Comparison of ENCODE assay signal across 36 cellular contexts in the genomic region with DNA sequence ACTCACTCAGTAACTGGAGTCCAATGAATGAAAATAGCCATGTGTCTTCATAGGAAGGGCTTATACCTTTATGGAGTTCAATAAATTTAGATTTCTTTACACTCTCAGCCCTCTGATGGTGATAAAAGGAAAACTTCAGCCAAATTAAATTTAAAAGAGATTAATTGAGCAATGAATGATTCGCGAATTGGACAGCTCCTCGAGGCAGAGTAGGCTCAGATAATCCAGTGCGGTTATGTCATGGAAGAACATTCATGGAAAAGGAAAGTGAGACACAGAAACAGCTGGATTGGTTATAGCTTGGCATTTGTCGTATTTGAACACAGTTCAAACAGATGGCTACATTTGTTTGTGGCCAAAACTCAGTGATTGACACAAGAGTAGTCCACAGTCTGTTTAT. TPM values are rescaled to one million over a fixed set of nuclear protein-coding genes. Genes with fewer than 3 reads are reported as not detected.
"Had no signal": no experiment of that assay in that cellular context is flagged by ENCODE, and none has a peak within 500 bp of the region (broad histone marks: within the 10 kb centered on the region; RNA-seq: fewer than 3 reads in every experiment).

No MANE protein-coding gene starts in this region.

- H3K27ac Mint-ChIP-seq: activated CD4-positive, alpha-beta T cell treated with anti-CD3 and anti-CD28 coated beads, Interleukin-2, amount 10 ng/mL, durations not matched to agents 24 days and 14 days; activated CD8-positive, alpha-beta T cell treated with anti-CD3 and anti-CD28 coated beads for 36 hours; activated naive CD8-positive, alpha-beta T cell treated with anti-CD3 and anti-CD28 coated beads for 36 hours; activated T-cell treated with anti-CD3 and anti-CD28 coated beads, Interleukin-2, amount 50 U/mL, for 72 hours; activated T-helper 17 cell treated with anti-CD3 and anti-CD28 coated beads, Interleukin-2, amount 50 U/mL, for 72 hours had no signal

- ATAC-seq: activated CD8-positive, alpha-beta T cell treated with anti-CD3 and anti-CD28 coated beads for 36 hours; activated T-cell treated with anti-CD3 and anti-CD28 coated beads, Interleukin-2, amount 50 U/mL, for 72 hours; activated T-helper 17 cell treated with anti-CD3 and anti-CD28 coated beads, Interleukin-2, amount 50 U/mL, for 72 hours; Right ventricle myocardium inferior had no signal

- DNase-seq: activated CD4-positive, alpha-beta T cell treated with anti-CD3 and anti-CD28 coated beads, Interleukin-2, amount 10 ng/mL, durations not matched to agents 24 days and 14 days; activated CD4-positive, alpha-beta T cell treated with anti-CD3 and anti-CD28 coated beads, Interleukin-2, amount 50 U/mL, for 4 hours; activated CD8-positive, alpha-beta T cell treated with anti-CD3 and anti-CD28 coated beads for 36 hours; activated effector memory CD4-positive, alpha-beta T cell treated with anti-CD3 and anti-CD28 coated beads, Interleukin-2, amount 50 U/mL, for 16 hours; activated naive CD4-positive, alpha-beta T cell; activated naive CD4-positive, alpha-beta T cell treated with anti-CD3 and anti-CD28 coated beads, Interleukin-2, amount 50 U/mL, for 16 hours; activated naive CD8-positive, alpha-beta T cell treated with anti-CD3 and anti-CD28 coated beads for 36 hours; activated T-cell treated with anti-CD3 and anti-CD28 coated beads, Interleukin-2, amount 50 U/mL, for 1 hour; activated T-cell treated with anti-CD3 and anti-CD28 coated beads, Interleukin-2, amount 50 U/mL, for 72 hours; amniotic stem cell; aorta; brain microvascular endothelial cell; Kasumi-1; KG1; NCI-H1092 treated with DMSO at 0.1 percent for 48 hours; NCI-H1417; NCI-H146; NCI-H187; NCI-H2029 treated with DMSO at 0.1 percent for 48 hours; NCI-H2107; NCI-H2171; NCI-H510A; NCI-H526; NCI-H748 treated with DMSO at 0.1 percent for 48 hours; NK-92 treated with Interleukin-12 subunit alpha and Interleukin-12 subunit beta, amount 100 ng/mL, for 24 hours; PC-9; SIG-M5 had no signal

- H3K4me3 Mint-ChIP-seq: activated CD4-positive, alpha-beta T cell treated with anti-CD3 and anti-CD28 coated beads, Interleukin-2, amount 10 ng/mL, durations not matched to agents 24 days and 14 days; activated CD8-positive, alpha-beta T cell treated with anti-CD3 and anti-CD28 coated beads for 36 hours; activated naive CD8-positive, alpha-beta T cell treated with anti-CD3 and anti-CD28 coated beads for 36 hours; activated T-cell treated with anti-CD3 and anti-CD28 coated beads, Interleukin-2, amount 50 U/mL, for 72 hours; activated T-helper 17 cell treated with anti-CD3 and anti-CD28 coated beads, Interleukin-2, amount 50 U/mL, for 72 hours had no signal

- H3K36me3 ChIP-seq: brain microvascular endothelial cell had no signal

- H3K27ac ChIP-seq: brain microvascular endothelial cell, PC-9, RWPE1 had no signal

- H2AFZ ChIP-seq: PC-9 had no signal

- H3K4me3 ChIP-seq: PC-9 had no signal

- H3K36me3 Mint-ChIP-seq: activated naive CD8-positive, alpha-beta T cell treated with anti-CD3 and anti-CD28 coated beads for 36 hours had no signal

- H3K4me1 Mint-ChIP-seq: activated CD4-positive, alpha-beta T cell treated with anti-CD3 and anti-CD28 coated beads, Interleukin-2, amount 10 ng/mL, durations not matched to agents 24 days and 14 days; activated naive CD8-positive, alpha-beta T cell treated with anti-CD3 and anti-CD28 coated beads for 36 hours; activated T-helper 17 cell treated with anti-CD3 and anti-CD28 coated beads, Interleukin-2, amount 50 U/mL, for 72 hours had no signal

- H3K27me3 Mint-ChIP-seq: activated CD4-positive, alpha-beta T cell treated with anti-CD3 and anti-CD28 coated beads, Interleukin-2, amount 10 ng/mL, durations not matched to agents 24 days and 14 days; activated CD8-positive, alpha-beta T cell treated with anti-CD3 and anti-CD28 coated beads for 36 hours; activated naive CD8-positive, alpha-beta T cell treated with anti-CD3 and anti-CD28 coated beads for 36 hours; activated T-helper 17 cell treated with anti-CD3 and anti-CD28 coated beads, Interleukin-2, amount 50 U/mL, for 72 hours had no signal

- H3K27me3 ChIP-seq: brain microvascular endothelial cell had no signal

- H3K9me3 Mint-ChIP-seq: activated CD4-positive, alpha-beta T cell treated with anti-CD3 and anti-CD28 coated beads, Interleukin-2, amount 10 ng/mL, durations not matched to agents 24 days and 14 days; activated naive CD8-positive, alpha-beta T cell treated with anti-CD3 and anti-CD28 coated beads for 36 hours; activated T-helper 17 cell treated with anti-CD3 and anti-CD28 coated beads, Interleukin-2, amount 50 U/mL, for 72 hours had no signal

- H3K4me2 ChIP-seq: PC-9 had no signal

RNA-seq across cellular contexts. Expression of gene TACR3, which starts 54.5 kb away (rescaled TPM):
- total RNA-seq: activated CD4-positive, alpha-beta T cell treated with anti-CD3 and anti-CD28 coated beads, Interleukin-2, amount 10 ng/mL, durations not matched to agents 24 days and 14 days; activated CD8-positive, alpha-beta memory T cell treated with anti-CD3 and anti-CD28 coated beads for 36 hours; activated CD8-positive, alpha-beta T cell treated with anti-CD3 and anti-CD28 coated beads for 36 hours; activated naive CD8-positive, alpha-beta T cell treated with anti-CD3 and anti-CD28 coated beads for 36 hours; activated T-cell treated with anti-CD3 and anti-CD28 coated beads, Interleukin-2, amount 50 U/mL, for 72 hours; activated T-helper 17 cell treated with anti-CD3 and anti-CD28 coated beads, Interleukin-2, amount 50 U/mL, for 72 hours; aorta; M059J; OCI-LY7; PC-9; Right ventricle myocardium inferior; SK-MEL-5; T-helper 1 cell treated with Interleukin-12 subunit alpha and Interleukin-12 subunit beta and Interleukin-4 antibody, amounts not matched to agents 30 ng/mL and 1 ng/mL, for 36 hours; T-helper 2 cell treated with Interferon-gamma antibody and Interleukin-4, amounts not matched to agents 100 ng/mL and 5 ng/mL, for 36 hours had no signal
- polyA plus RNA-seq: aorta had no signal
